In the genomic region with DNA sequence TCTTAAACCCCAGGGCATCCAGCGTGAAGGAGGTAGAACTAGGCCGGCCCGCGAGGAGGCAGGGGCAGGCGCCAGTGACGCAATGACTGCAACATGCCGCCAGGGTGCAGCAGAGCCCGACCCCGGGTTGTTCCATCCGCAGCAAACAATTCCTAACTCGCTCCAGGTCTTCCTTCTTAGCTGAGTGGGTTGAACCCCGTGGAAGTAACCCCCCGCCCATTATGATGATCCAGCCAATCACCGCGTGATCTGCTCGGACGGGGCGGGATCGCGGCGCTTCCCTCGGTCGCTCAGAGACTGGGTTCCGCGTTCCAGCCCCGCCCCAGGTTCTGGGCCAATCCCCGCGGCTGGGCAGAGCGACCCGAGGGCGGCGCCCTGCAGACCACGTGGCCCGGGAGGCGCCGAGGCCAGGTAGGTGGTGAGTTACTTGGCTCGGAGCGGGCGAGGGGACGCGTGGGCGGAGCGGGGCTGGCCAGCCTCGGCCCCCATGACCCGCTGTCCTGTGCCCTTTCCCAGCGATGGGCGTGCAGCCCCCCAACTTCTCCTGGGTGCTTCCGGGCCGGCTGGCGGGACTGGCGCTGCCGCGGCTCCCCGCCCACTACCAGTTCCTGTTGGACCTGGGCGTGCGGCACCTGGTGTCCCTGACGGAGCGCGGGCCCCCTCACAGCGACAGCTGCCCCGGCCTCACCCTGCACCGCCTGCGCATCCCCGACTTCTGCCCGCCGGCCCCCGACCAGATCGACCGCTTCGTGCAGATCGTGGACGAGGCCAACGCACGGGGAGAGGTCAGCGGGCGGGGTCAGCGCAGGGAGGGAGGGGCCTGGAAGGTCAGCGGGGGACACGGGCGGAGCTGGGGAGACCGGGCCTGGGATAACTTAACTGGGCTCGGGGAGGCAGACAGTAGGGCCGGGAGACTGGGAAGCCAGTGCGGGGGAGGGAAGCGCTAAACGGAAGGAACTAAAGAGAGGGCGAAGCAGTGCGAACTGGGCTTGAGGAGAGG, we compare ENCODE assay signal across 1 cellular context.
TF ChIP-seq lines count a peak whose summit lies in the region.

A gene (plus strand): TSS at position 380 of the 1,000 bp plus-strand sequence. CDS start 139 bp downstream, at position 519.

TF ChIP-seq in K562, 482 proteins besides CTCF, POLR2A, EP300 and RAD21 (continued from another document and continues in another):
- TF ChIP-seq, protein P1, sequence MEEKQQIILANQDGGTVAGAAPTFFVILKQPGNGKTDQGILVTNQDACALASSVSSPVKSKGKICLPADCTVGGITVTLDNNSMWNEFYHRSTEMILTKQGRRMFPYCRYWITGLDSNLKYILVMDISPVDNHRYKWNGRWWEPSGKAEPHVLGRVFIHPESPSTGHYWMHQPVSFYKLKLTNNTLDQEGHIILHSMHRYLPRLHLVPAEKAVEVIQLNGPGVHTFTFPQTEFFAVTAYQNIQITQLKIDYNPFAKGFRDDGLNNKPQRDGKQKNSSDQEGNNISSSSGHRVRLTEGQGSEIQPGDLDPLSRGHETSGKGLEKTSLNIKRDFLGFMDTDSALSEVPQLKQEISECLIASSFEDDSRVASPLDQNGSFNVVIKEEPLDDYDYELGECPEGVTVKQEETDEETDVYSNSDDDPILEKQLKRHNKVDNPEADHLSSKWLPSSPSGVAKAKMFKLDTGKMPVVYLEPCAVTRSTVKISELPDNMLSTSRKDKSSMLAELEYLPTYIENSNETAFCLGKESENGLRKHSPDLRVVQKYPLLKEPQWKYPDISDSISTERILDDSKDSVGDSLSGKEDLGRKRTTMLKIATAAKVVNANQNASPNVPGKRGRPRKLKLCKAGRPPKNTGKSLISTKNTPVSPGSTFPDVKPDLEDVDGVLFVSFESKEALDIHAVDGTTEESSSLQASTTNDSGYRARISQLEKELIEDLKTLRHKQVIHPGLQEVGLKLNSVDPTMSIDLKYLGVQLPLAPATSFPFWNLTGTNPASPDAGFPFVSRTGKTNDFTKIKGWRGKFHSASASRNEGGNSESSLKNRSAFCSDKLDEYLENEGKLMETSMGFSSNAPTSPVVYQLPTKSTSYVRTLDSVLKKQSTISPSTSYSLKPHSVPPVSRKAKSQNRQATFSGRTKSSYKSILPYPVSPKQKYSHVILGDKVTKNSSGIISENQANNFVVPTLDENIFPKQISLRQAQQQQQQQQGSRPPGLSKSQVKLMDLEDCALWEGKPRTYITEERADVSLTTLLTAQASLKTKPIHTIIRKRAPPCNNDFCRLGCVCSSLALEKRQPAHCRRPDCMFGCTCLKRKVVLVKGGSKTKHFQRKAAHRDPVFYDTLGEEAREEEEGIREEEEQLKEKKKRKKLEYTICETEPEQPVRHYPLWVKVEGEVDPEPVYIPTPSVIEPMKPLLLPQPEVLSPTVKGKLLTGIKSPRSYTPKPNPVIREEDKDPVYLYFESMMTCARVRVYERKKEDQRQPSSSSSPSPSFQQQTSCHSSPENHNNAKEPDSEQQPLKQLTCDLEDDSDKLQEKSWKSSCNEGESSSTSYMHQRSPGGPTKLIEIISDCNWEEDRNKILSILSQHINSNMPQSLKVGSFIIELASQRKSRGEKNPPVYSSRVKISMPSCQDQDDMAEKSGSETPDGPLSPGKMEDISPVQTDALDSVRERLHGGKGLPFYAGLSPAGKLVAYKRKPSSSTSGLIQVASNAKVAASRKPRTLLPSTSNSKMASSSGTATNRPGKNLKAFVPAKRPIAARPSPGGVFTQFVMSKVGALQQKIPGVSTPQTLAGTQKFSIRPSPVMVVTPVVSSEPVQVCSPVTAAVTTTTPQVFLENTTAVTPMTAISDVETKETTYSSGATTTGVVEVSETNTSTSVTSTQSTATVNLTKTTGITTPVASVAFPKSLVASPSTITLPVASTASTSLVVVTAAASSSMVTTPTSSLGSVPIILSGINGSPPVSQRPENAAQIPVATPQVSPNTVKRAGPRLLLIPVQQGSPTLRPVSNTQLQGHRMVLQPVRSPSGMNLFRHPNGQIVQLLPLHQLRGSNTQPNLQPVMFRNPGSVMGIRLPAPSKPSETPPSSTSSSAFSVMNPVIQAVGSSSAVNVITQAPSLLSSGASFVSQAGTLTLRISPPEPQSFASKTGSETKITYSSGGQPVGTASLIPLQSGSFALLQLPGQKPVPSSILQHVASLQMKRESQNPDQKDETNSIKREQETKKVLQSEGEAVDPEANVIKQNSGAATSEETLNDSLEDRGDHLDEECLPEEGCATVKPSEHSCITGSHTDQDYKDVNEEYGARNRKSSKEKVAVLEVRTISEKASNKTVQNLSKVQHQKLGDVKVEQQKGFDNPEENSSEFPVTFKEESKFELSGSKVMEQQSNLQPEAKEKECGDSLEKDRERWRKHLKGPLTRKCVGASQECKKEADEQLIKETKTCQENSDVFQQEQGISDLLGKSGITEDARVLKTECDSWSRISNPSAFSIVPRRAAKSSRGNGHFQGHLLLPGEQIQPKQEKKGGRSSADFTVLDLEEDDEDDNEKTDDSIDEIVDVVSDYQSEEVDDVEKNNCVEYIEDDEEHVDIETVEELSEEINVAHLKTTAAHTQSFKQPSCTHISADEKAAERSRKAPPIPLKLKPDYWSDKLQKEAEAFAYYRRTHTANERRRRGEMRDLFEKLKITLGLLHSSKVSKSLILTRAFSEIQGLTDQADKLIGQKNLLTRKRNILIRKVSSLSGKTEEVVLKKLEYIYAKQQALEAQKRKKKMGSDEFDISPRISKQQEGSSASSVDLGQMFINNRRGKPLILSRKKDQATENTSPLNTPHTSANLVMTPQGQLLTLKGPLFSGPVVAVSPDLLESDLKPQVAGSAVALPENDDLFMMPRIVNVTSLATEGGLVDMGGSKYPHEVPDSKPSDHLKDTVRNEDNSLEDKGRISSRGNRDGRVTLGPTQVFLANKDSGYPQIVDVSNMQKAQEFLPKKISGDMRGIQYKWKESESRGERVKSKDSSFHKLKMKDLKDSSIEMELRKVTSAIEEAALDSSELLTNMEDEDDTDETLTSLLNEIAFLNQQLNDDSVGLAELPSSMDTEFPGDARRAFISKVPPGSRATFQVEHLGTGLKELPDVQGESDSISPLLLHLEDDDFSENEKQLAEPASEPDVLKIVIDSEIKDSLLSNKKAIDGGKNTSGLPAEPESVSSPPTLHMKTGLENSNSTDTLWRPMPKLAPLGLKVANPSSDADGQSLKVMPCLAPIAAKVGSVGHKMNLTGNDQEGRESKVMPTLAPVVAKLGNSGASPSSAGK (IDR thresholded peaks at IDR 0.05) = peak; percentile 98
- TF ChIP-seq GTF2A2 (tag; IDR thresholded peaks at IDR 0.05) (no peak), ZKSCAN3 (CRISPR knock-in tag; IDR thresholded peaks at IDR 0.05) (no peak), SMC3 (conservative IDR thresholded peaks at IDR 0.05; ENCODE audit: insufficient read depth, low read depth, low read length) (peak; percentile 87), EGR1 (conservative IDR thresholded peaks at IDR 0.05) (peak; percentile 95), POLR2AphosphoS5 (IDR thresholded peaks at IDR 0.05; ENCODE audit: control insufficient read depth, insufficient read depth, low read depth, low read length) (no peak), KLF13 (tag; IDR thresholded peaks at IDR 0.05; ENCODE audit: borderline replicate concordance, low read depth) (peak; percentile 81; the same call in 1 of the 2 replicates), MEF2D (tag; conservative IDR thresholded peaks at IDR 0.05; ENCODE audit: low read depth) (no peak), SLC30A9 (CRISPR knock-in tag; IDR thresholded peaks at IDR 0.05) (no peak), RBM15 (IDR thresholded peaks at IDR 0.05; ENCODE audit: insufficient read depth, low read length) (no peak), HIVEP1 (CRISPR knock-in tag; IDR thresholded peaks at IDR 0.05) (0 out of 2 replicates have a peak, but pooled peaks have one; percentile 42), SAFB2 (IDR thresholded peaks at IDR 0.05; ENCODE audit: borderline replicate concordance, low read depth, low read length, severe bottlenecking) (no peak), ZNF140 (CRISPR knock-in tag; IDR thresholded peaks at IDR 0.05) (no peak), U2AF2 (optimal IDR thresholded peaks at IDR 0.05; ENCODE audit: low read depth, low read length) (no peak), MCM5 (IDR thresholded peaks at IDR 0.05; ENCODE audit: low read depth) (no peak), CREB1 (IDR thresholded peaks at IDR 0.05) (peak; percentile 70), CREB1 (CRISPR knock-in tag; IDR thresholded peaks at IDR 0.05) (peak; percentile 76), SNRNP70 (optimal IDR thresholded peaks at IDR 0.05; ENCODE audit: low read depth, low read length) (no peak), KHSRP (IDR thresholded peaks at IDR 0.05) (no peak), NR2C1 (IDR thresholded peaks at IDR 0.05) (peak; percentile 89), NR2C1 (tag; IDR thresholded peaks at IDR 0.05) (peak; percentile 93), MCM3 (IDR thresholded peaks at IDR 0.05) (no peak), ZNF551 (CRISPR knock-in tag; IDR thresholded peaks at IDR 0.05) (no peak), NCOA6 (IDR thresholded peaks at IDR 0.05) (no peak), CHCHD3 (CRISPR knock-in tag; IDR thresholded peaks at IDR 0.05) (no peak), SMARCC2 (IDR thresholded peaks at IDR 0.05; ENCODE audit: low read depth) (no peak), C11orf30 (IDR thresholded peaks at IDR 0.05; ENCODE audit: low read depth) (peak; percentile 57; the same call in 1 of the 2 replicates)
- TF ChIP-seq, protein P2, sequence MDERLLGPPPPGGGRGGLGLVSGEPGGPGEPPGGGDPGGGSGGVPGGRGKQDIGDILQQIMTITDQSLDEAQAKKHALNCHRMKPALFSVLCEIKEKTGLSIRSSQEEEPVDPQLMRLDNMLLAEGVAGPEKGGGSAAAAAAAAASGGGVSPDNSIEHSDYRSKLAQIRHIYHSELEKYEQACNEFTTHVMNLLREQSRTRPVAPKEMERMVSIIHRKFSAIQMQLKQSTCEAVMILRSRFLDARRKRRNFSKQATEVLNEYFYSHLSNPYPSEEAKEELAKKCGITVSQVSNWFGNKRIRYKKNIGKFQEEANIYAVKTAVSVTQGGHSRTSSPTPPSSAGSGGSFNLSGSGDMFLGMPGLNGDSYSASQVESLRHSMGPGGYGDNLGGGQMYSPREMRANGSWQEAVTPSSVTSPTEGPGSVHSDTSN (CRISPR knock-in tag; IDR thresholded peaks at IDR 0.05; ENCODE audit: low read depth) = no peak
- TF ChIP-seq, protein P2 (tag; conservative IDR thresholded peaks at IDR 0.05; ENCODE audit: low read depth) = 0 out of 2 replicates have a peak, but pooled peaks have one; percentile 5
- TF ChIP-seq, protein P3, sequence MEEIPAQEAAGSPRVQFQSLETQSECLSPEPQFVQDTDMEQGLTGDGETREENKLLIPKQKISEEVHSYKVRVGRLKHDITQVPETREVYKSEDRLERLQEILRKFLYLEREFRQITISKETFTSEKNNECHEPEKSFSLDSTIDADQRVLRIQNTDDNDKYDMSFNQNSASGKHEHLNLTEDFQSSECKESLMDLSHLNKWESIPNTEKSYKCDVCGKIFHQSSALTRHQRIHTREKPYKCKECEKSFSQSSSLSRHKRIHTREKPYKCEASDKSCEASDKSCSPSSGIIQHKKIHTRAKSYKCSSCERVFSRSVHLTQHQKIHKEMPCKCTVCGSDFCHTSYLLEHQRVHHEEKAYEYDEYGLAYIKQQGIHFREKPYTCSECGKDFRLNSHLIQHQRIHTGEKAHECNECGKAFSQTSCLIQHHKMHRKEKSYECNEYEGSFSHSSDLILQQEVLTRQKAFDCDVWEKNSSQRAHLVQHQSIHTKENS (CRISPR knock-in tag; IDR thresholded peaks at IDR 0.05) = no peak
- TF ChIP-seq, protein P4, sequence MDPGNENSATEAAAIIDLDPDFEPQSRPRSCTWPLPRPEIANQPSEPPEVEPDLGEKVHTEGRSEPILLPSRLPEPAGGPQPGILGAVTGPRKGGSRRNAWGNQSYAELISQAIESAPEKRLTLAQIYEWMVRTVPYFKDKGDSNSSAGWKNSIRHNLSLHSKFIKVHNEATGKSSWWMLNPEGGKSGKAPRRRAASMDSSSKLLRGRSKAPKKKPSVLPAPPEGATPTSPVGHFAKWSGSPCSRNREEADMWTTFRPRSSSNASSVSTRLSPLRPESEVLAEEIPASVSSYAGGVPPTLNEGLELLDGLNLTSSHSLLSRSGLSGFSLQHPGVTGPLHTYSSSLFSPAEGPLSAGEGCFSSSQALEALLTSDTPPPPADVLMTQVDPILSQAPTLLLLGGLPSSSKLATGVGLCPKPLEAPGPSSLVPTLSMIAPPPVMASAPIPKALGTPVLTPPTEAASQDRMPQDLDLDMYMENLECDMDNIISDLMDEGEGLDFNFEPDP (CRISPR knock-in tag; IDR thresholded peaks at IDR 0.05) = no peak
- TF ChIP-seq, protein P5, sequence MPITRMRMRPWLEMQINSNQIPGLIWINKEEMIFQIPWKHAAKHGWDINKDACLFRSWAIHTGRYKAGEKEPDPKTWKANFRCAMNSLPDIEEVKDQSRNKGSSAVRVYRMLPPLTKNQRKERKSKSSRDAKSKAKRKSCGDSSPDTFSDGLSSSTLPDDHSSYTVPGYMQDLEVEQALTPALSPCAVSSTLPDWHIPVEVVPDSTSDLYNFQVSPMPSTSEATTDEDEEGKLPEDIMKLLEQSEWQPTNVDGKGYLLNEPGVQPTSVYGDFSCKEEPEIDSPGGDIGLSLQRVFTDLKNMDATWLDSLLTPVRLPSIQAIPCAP (CRISPR knock-in tag; IDR thresholded peaks at IDR 0.05; ENCODE audit: borderline replicate concordance) = no peak
- TF ChIP-seq, protein P6, sequence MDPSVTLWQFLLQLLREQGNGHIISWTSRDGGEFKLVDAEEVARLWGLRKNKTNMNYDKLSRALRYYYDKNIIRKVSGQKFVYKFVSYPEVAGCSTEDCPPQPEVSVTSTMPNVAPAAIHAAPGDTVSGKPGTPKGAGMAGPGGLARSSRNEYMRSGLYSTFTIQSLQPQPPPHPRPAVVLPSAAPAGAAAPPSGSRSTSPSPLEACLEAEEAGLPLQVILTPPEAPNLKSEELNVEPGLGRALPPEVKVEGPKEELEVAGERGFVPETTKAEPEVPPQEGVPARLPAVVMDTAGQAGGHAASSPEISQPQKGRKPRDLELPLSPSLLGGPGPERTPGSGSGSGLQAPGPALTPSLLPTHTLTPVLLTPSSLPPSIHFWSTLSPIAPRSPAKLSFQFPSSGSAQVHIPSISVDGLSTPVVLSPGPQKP (CRISPR knock-in tag; IDR thresholded peaks at IDR 0.05) = no peak
- TF ChIP-seq, protein P7, sequence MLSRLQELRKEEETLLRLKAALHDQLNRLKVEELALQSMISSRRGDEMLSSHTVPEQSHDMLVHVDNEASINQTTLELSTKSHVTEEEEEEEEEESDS (CRISPR knock-in tag; IDR thresholded peaks at IDR 0.05) = no peak
- TF ChIP-seq, protein P8, sequence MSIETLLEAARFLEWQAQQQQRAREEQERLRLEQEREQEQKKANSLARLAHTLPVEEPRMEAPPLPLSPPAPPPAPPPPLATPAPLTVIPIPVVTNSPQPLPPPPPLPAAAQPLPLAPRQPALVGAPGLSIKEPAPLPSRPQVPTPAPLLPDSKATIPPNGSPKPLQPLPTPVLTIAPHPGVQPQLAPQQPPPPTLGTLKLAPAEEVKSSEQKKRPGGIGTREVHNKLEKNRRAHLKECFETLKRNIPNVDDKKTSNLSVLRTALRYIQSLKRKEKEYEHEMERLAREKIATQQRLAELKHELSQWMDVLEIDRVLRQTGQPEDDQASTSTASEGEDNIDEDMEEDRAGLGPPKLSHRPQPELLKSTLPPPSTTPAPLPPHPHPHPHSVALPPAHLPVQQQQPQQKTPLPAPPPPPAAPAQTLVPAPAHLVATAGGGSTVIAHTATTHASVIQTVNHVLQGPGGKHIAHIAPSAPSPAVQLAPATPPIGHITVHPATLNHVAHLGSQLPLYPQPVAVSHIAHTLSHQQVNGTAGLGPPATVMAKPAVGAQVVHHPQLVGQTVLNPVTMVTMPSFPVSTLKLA (conservative IDR thresholded peaks at IDR 0.05) = peak; percentile 98 to 99
